ENCODE assay signal across 1 cellular context in genomic region chr20:37534401-37535157, GRCh38.
TF ChIP-seq lines count a peak whose summit lies in the region.

No MANE protein-coding gene starts in this region.

TF ChIP-seq in H1, 55 proteins besides CTCF, POLR2A, EP300 and RAD21:
- TF ChIP-seq ZNF274 (IDR thresholded peaks at IDR 0.05; ENCODE audit: borderline replicate concordance, extremely low read depth, low read length) (no peak), TEAD4 (IDR thresholded peaks at IDR 0.05; ENCODE audit: low read depth, low read length) (no peak), RFX5 (IDR thresholded peaks at IDR 0.05; ENCODE audit: borderline replicate concordance, low read depth, low read length) (no peak), KDM1A (IDR thresholded peaks at IDR 0.05; ENCODE audit: borderline replicate concordance, low read length) (no peak), BRCA1 (IDR thresholded peaks at IDR 0.05; ENCODE audit: low read depth, low read length) (no peak), KDM5A (IDR thresholded peaks at IDR 0.05; ENCODE audit: low read length) (no peak), JUN (IDR thresholded peaks at IDR 0.05; ENCODE audit: low read depth, low read length) (no peak), PHF8 (conservative IDR thresholded peaks at IDR 0.05; ENCODE audit: low read depth, low read length) (no peak), SIRT6 (IDR thresholded peaks at IDR 0.05; ENCODE audit: low read length) (no peak), ASH2L (IDR thresholded peaks at IDR 0.05; ENCODE audit: low read length) (no peak)
